Comparison of ENCODE assay signal across 8 cellular contexts in the genomic region with DNA sequence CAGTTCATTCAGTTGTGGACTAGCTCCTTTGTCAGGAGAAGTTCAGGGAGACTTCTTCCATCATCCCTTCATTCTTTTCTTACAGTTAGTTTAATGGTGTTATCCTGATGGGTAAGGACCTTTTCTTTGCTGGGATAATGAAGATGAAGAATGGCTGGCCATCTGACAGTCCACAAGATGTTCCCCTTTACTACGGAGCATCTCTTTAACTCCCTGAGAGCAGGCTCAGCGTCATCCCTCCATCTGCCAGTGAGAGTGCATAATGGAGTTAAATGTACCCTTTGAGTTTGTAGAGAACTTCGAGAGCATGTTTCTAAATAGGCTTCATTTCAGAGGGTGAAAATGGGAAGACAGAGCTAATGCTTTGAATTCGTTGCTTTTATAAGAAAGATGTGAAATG. TPM values are rescaled to one million over a fixed set of nuclear protein-coding genes. Genes with fewer than 3 reads are reported as not detected.
DNase-seq lines count a peak whose midpoint lies in the region; ATAC-seq and TF ChIP-seq lines count a peak whose summit lies in the region.

No MANE protein-coding gene starts in this region.

- intact Hi-C loops in ascending aorta (cut with DNase I) = loop anchor here (5.0 kb wide), 1 partner anchor 193 kb away; the partner anchor contains the start of gene RANGAP1
- intact Hi-C loops in testis (cut with DNase I; ENCODE audit: low total_unique reads) = loop anchor here (5.0 kb wide), 1 partner anchor 72 kb away; no protein-coding TSS in a partner anchor

- H3K4me3 ChIP-seq in NB4 (ENCODE audit: low read depth, low read length) (peak overlapping the region; percentile 86), ascending aorta (peak overlapping the region; percentile 84 to 94), kidney epithelial cell (ENCODE audit: low read depth, low read length) (peak overlapping the region; percentile 96), testis (peak overlapping the region; percentile 88 to 97)

- H3K27ac ChIP-seq in ascending aorta (no peak overlapping the region), testis (peak overlapping the region; percentile 42 to 100)

- peak; percentile 33 for DNase-seq in activated CD4-positive, alpha-beta T cell treated with anti-CD3 and anti-CD28 coated beads for 48 hours
- DNase-seq in activated CD4-positive, alpha-beta T cell treated with anti-CD3 and anti-CD28 coated beads for 4 hours = no peak
- DNase-seq in NB4 (ENCODE audit: low read depth) (peak; percentile 62), ascending aorta (ENCODE audit: low spot score in 2 of 2) (no peak), kidney epithelial cell (ENCODE audit: low read depth) (no peak), testis (peak; percentile 58)

- no peak for TF ChIP-seq CTCF in NB4 (IDR thresholded peaks at IDR 0.05; ENCODE audit: low read depth, low read length)
- TF ChIP-seq CTCF in ascending aorta (IDR thresholded peaks at IDR 0.05) = no peak
- no peak for TF ChIP-seq CTCF in kidney epithelial cell (IDR thresholded peaks at IDR 0.05; ENCODE audit: insufficient read depth, low read length, poor library complexity, severe bottlenecking)
- no peak for TF ChIP-seq CTCF in testis (IDR thresholded peaks at IDR 0.05)

- H3K36me3 ChIP-seq in ascending aorta (no peaks in the 10 kb centered on the region), kidney epithelial cell (ENCODE audit: control insufficient read depth, insufficient read depth, low read length) (no peaks in the 10 kb centered on the region), testis (ENCODE audit: low read depth, missing control alignments) (no peaks in the 10 kb centered on the region)

- H3K4me1 ChIP-seq in ascending aorta (peaks cover 0 to 4% of the 10 kb centered on the region in 2 donors), testis (peaks cover 30% of the 10 kb centered on the region)

- H3K9me3 ChIP-seq in ascending aorta = no peaks in the 10 kb centered on the region
- no peaks in the 10 kb centered on the region for H3K9me3 ChIP-seq in testis

- 0% methylated on average over 4 of the region's 4 CpGs for WGBS in testis, 2 donors

- no peak for TF ChIP-seq POLR2A in NB4 (IDR thresholded peaks at IDR 0.05; ENCODE audit: extremely low read depth, insufficient read length)
- TF ChIP-seq POLR2A in testis (IDR thresholded peaks at IDR 0.05) = no peak

- ATAC-seq in HG02852 (IDR thresholded peaks at IDR 0.05; ENCODE audit: unreplicated experiment) (no peak), GM18907 (IDR thresholded peaks at IDR 0.05; ENCODE audit: unreplicated experiment) (no peak)

- H3K27me3 ChIP-seq in ascending aorta (no peaks in the 10 kb centered on the region), kidney epithelial cell (ENCODE audit: control insufficient read depth, insufficient read depth, low read length) (no peaks in the 10 kb centered on the region), testis (no peaks in the 10 kb centered on the region)

RNA-seq across cellular contexts. Expression of gene EP300, which starts 1.6 kb away (rescaled TPM):
- 47.7 TPM for total RNA-seq in ascending aorta
- 37.4 and 58.2 TPM in 2 replicates for total RNA-seq in kidney epithelial cell
- 100 to 1,000 TPM; 221 to 242 TPM for total RNA-seq in testis
- 59.2 TPM for polyA plus RNA-seq in testis (ENCODE audit: insufficient read depth, low read depth, low replicate concordance)

Comparison
In these comparisons a context has a peak if more than half of its experiments do, and no peak if none do; other contexts are left out.
1. DNase-seq: peak in activated CD4-positive, alpha-beta T cell treated with anti-CD3 and anti-CD28 coated beads for 48 hours (single experiment), NB4 (single experiment) and testis (single experiment); none in activated CD4-positive, alpha-beta T cell treated with anti-CD3 and anti-CD28 coated beads for 4 hours (0 of 2), ascending aorta (0 of 2) and kidney epithelial cell (single experiment).
2. H3K27ac ChIP-seq: peak in testis (2 of 2); none in ascending aorta (0 of 2).
3. Peak in every context shown above with its lines, with median percentiles within 50 percentile points of each other: H3K4me3 ChIP-seq.